Comparison of ENCODE assay signal across 1 cellular context in the genomic region with DNA sequence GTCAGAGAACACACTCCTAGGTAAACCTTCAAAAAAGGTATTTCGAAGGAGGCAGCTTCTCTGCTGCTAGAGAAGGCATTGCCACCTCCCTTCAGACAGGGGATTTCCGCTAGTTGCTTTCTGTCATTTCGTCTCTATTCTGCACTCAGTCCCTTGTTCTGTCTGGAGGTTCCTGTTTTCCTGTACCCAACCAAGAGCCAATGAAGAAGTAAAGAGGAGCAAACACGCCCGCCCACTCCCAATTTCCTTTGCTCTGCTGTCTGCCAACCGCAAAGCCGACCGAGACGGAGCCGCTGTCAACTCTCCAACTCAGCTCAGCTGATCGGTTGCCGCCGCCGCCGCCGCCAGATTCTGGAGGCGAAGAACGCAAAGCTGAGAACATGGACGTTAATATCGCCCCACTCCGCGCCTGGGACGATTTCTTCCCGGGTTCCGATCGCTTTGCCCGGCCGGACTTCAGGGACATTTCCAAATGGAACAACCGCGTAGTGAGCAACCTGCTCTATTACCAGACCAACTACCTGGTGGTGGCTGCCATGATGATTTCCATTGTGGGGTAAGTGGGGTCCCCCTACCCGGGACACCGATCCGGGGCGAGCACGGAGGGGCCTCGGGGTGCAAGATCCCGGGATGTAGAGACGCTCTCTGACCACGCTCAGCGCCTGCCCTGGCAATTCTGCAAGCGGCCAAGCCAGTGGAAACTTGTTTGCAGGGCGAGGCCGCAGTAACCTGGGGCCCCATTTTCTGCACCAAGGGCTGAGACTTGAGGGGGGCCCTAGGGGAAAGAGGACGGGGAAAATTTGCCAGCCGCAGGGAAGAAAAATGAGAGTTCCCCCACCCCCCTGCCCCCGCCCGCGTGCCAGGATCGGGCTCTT.
TF ChIP-seq lines count a peak whose summit lies in the region.

A gene with protein sequence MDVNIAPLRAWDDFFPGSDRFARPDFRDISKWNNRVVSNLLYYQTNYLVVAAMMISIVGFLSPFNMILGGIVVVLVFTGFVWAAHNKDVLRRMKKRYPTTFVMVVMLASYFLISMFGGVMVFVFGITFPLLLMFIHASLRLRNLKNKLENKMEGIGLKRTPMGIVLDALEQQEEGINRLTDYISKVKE (plus strand): TSS at position 270 of the 875 bp plus-strand sequence. CDS start 111 bp downstream, at position 381.

TF ChIP-seq in H1, 55 proteins besides CTCF, POLR2A, EP300 and RAD21 (continues in another document):
- TF ChIP-seq ASH2L (IDR thresholded peaks at IDR 0.05; ENCODE audit: low read length), result peak; percentile 66
- no peak for TF ChIP-seq EGR1 (IDR thresholded peaks at IDR 0.05; ENCODE audit: borderline replicate concordance, low read depth, low read length)
- TF ChIP-seq NANOG (IDR thresholded peaks at IDR 0.05; ENCODE audit: insufficient read depth, low read depth, low read length, poor library complexity, severe bottlenecking), result peak; percentile 68
- TF ChIP-seq USF2 (IDR thresholded peaks at IDR 0.05; ENCODE audit: low read length), result no peak
- no peak for TF ChIP-seq JUN (IDR thresholded peaks at IDR 0.05; ENCODE audit: low read depth, low read length)
- no peak for TF ChIP-seq NRF1 (IDR thresholded peaks at IDR 0.05; ENCODE audit: low read depth, low read length)
- TF ChIP-seq CBX8 (IDR thresholded peaks at IDR 0.05; ENCODE audit: borderline replicate concordance, low read depth, low read length), result no peak
- no peak for TF ChIP-seq ZNF274 (IDR thresholded peaks at IDR 0.05; ENCODE audit: borderline replicate concordance, extremely low read depth, low read length)
- TF ChIP-seq CHD2 (IDR thresholded peaks at IDR 0.05; ENCODE audit: low read length), result 0 out of 2 replicates have a peak, but pooled peaks have one; percentile 39
- no peak for TF ChIP-seq GTF2F1 (IDR thresholded peaks at IDR 0.05; ENCODE audit: borderline replicate concordance, low read depth, low read length)
- TF ChIP-seq POLR2AphosphoS5 (IDR thresholded peaks at IDR 0.05; ENCODE audit: low read depth, low read length), result no peak
- no peak for TF ChIP-seq MAFK (IDR thresholded peaks at IDR 0.05; ENCODE audit: low read depth, low read length)
- peak; percentile 58; the same call in 1 of the 2 replicates for TF ChIP-seq SP1 (IDR thresholded peaks at IDR 0.05; ENCODE audit: low read depth, low read length)
- no peak for TF ChIP-seq KDM1A (IDR thresholded peaks at IDR 0.05; ENCODE audit: borderline replicate concordance, low read length)
- TF ChIP-seq, protein P1, sequence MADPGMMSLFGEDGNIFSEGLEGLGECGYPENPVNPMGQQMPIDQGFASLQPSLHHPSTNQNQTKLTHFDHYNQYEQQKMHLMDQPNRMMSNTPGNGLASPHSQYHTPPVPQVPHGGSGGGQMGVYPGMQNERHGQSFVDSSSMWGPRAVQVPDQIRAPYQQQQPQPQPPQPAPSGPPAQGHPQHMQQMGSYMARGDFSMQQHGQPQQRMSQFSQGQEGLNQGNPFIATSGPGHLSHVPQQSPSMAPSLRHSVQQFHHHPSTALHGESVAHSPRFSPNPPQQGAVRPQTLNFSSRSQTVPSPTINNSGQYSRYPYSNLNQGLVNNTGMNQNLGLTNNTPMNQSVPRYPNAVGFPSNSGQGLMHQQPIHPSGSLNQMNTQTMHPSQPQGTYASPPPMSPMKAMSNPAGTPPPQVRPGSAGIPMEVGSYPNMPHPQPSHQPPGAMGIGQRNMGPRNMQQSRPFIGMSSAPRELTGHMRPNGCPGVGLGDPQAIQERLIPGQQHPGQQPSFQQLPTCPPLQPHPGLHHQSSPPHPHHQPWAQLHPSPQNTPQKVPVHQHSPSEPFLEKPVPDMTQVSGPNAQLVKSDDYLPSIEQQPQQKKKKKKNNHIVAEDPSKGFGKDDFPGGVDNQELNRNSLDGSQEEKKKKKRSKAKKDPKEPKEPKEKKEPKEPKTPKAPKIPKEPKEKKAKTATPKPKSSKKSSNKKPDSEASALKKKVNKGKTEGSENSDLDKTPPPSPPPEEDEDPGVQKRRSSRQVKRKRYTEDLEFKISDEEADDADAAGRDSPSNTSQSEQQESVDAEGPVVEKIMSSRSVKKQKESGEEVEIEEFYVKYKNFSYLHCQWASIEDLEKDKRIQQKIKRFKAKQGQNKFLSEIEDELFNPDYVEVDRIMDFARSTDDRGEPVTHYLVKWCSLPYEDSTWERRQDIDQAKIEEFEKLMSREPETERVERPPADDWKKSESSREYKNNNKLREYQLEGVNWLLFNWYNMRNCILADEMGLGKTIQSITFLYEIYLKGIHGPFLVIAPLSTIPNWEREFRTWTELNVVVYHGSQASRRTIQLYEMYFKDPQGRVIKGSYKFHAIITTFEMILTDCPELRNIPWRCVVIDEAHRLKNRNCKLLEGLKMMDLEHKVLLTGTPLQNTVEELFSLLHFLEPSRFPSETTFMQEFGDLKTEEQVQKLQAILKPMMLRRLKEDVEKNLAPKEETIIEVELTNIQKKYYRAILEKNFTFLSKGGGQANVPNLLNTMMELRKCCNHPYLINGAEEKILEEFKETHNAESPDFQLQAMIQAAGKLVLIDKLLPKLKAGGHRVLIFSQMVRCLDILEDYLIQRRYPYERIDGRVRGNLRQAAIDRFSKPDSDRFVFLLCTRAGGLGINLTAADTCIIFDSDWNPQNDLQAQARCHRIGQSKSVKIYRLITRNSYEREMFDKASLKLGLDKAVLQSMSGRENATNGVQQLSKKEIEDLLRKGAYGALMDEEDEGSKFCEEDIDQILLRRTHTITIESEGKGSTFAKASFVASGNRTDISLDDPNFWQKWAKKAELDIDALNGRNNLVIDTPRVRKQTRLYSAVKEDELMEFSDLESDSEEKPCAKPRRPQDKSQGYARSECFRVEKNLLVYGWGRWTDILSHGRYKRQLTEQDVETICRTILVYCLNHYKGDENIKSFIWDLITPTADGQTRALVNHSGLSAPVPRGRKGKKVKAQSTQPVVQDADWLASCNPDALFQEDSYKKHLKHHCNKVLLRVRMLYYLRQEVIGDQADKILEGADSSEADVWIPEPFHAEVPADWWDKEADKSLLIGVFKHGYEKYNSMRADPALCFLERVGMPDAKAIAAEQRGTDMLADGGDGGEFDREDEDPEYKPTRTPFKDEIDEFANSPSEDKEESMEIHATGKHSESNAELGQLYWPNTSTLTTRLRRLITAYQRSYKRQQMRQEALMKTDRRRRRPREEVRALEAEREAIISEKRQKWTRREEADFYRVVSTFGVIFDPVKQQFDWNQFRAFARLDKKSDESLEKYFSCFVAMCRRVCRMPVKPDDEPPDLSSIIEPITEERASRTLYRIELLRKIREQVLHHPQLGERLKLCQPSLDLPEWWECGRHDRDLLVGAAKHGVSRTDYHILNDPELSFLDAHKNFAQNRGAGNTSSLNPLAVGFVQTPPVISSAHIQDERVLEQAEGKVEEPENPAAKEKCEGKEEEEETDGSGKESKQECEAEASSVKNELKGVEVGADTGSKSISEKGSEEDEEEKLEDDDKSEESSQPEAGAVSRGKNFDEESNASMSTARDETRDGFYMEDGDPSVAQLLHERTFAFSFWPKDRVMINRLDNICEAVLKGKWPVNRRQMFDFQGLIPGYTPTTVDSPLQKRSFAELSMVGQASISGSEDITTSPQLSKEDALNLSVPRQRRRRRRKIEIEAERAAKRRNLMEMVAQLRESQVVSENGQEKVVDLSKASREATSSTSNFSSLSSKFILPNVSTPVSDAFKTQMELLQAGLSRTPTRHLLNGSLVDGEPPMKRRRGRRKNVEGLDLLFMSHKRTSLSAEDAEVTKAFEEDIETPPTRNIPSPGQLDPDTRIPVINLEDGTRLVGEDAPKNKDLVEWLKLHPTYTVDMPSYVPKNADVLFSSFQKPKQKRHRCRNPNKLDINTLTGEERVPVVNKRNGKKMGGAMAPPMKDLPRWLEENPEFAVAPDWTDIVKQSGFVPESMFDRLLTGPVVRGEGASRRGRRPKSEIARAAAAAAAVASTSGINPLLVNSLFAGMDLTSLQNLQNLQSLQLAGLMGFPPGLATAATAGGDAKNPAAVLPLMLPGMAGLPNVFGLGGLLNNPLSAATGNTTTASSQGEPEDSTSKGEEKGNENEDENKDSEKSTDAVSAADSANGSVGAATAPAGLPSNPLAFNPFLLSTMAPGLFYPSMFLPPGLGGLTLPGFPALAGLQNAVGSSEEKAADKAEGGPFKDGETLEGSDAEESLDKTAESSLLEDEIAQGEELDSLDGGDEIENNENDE (IDR thresholded peaks at IDR 0.05; ENCODE audit: insufficient replicate concordance, low read length), result no peak
- no peak for TF ChIP-seq RNF2 (IDR thresholded peaks at IDR 0.05; ENCODE audit: borderline replicate concordance, low read depth, low read length, missing control alignments, poor library complexity, severe bottlenecking)
- no peak for TF ChIP-seq GABPA (IDR thresholded peaks at IDR 0.05; ENCODE audit: borderline replicate concordance, insufficient read depth, low read length)
- TF ChIP-seq SP4 (IDR thresholded peaks at IDR 0.05; ENCODE audit: low read length), result no peak
- TF ChIP-seq E2F6 (IDR thresholded peaks at IDR 0.05), result 0 out of 2 replicates have a peak, but pooled peaks have one; percentile 21
- no peak for TF ChIP-seq ATF3 (IDR thresholded peaks at IDR 0.05; ENCODE audit: insufficient read depth, low read depth, low read length)
- TF ChIP-seq TBP (IDR thresholded peaks at IDR 0.05; ENCODE audit: low read depth, low read length), result no peak
- no peak for TF ChIP-seq BACH1 (IDR thresholded peaks at IDR 0.05; ENCODE audit: low read length)
- no peak for TF ChIP-seq HDAC6 (IDR thresholded peaks at IDR 0.05; ENCODE audit: low read depth, low read length)
- peak; percentile 38 for TF ChIP-seq TAF7 (optimal IDR thresholded peaks at IDR 0.05; ENCODE audit: borderline replicate concordance, low read depth, low read length)
- no peak for TF ChIP-seq FOSL1 (IDR thresholded peaks at IDR 0.05; ENCODE audit: insufficient read depth, low read depth, low read length)
- TF ChIP-seq KDM4A (IDR thresholded peaks at IDR 0.05; ENCODE audit: low read depth, low read length, severe bottlenecking), result peak; percentile 69
- TF ChIP-seq CHD1 (IDR thresholded peaks at IDR 0.05; ENCODE audit: low read depth, low read length), result no peak
- TF ChIP-seq RFX5 (IDR thresholded peaks at IDR 0.05; ENCODE audit: borderline replicate concordance, low read depth, low read length), result no peak
- TF ChIP-seq RBBP5 (IDR thresholded peaks at IDR 0.05; ENCODE audit: borderline replicate concordance, low read depth, low read length), result no peak
- no peak for TF ChIP-seq KDM5A (IDR thresholded peaks at IDR 0.05; ENCODE audit: low read length)
- TF ChIP-seq HDAC2 (IDR thresholded peaks at IDR 0.05; ENCODE audit: borderline replicate concordance in 1 of 2, low read depth in 2 of 2, low read length in 2 of 2), result peak in 1 of 2 experiments; percentile 78; a peak in 1 of 4 replicates
- TF ChIP-seq SUZ12 (IDR thresholded peaks at IDR 0.05; ENCODE audit: low read length), result no peak
- peak; percentile 42 for TF ChIP-seq TAF1 (IDR thresholded peaks at IDR 0.05; ENCODE audit: low read depth, low read length)
- no peak for TF ChIP-seq SIRT6 (IDR thresholded peaks at IDR 0.05; ENCODE audit: low read length)
- TF ChIP-seq JUND (IDR thresholded peaks at IDR 0.05; ENCODE audit: low read length), result no peak
- TF ChIP-seq SAP30 (IDR thresholded peaks at IDR 0.05; ENCODE audit: insufficient read depth, insufficient replicate concordance, low read length), result peak; percentile 94
- peak; percentile 67; the same call in 1 of the 2 replicates for TF ChIP-seq YY1 (IDR thresholded peaks at IDR 0.05; ENCODE audit: low read depth, low read length)
- peak; percentile 98 to 99; a peak in 3 of 4 replicates for TF ChIP-seq SIN3A (conservative IDR thresholded peaks at IDR 0.05 in 1 of 2, IDR thresholded peaks at IDR 0.05 in 1 of 2; ENCODE audit: low read depth in 1 of 2, low read length in 2 of 2)
- no peak for TF ChIP-seq SP2 (IDR thresholded peaks at IDR 0.05; ENCODE audit: low read length)
- no peak for TF ChIP-seq TCF12 (IDR thresholded peaks at IDR 0.05; ENCODE audit: low read depth, low read length)
- no peak for TF ChIP-seq POU5F1 (IDR thresholded peaks at IDR 0.05; ENCODE audit: low read depth, low read length)
- no peak for TF ChIP-seq TEAD4 (IDR thresholded peaks at IDR 0.05; ENCODE audit: low read depth, low read length)
- peak; percentile 39; the same call in 1 of the 2 replicates for TF ChIP-seq PHF8 (conservative IDR thresholded peaks at IDR 0.05; ENCODE audit: low read depth, low read length)
- no peak for TF ChIP-seq SIX5 (IDR thresholded peaks at IDR 0.05; ENCODE audit: low read depth, low read length)
- no peak for TF ChIP-seq MAX (IDR thresholded peaks at IDR 0.05)
- TF ChIP-seq CEBPB (IDR thresholded peaks at IDR 0.05; ENCODE audit: low read depth, low read length), result no peak
- no peak for TF ChIP-seq CTBP2 (IDR thresholded peaks at IDR 0.05; ENCODE audit: borderline replicate concordance, insufficient read depth, insufficient read length, low read length)
- TF ChIP-seq CREB1 (IDR thresholded peaks at IDR 0.05), result no peak
- TF ChIP-seq RXRA (IDR thresholded peaks at IDR 0.05; ENCODE audit: insufficient read depth, low read depth, low read length), result no peak
- no peak for TF ChIP-seq ATF2 (IDR thresholded peaks at IDR 0.05; ENCODE audit: low read length)
- no peak for TF ChIP-seq BRCA1 (IDR thresholded peaks at IDR 0.05; ENCODE audit: low read depth, low read length)
- TF ChIP-seq SRF (IDR thresholded peaks at IDR 0.05; ENCODE audit: low read depth, low read length), result no peak
- no peak for TF ChIP-seq BCL11A (IDR thresholded peaks at IDR 0.05; ENCODE audit: low read depth in 2 of 2, low read length in 2 of 2)
